In genomic region chr22:36306227-36306626, GRCh38 we compare ENCODE assay signal across 29 cellular contexts. TPM values are rescaled to one million over a fixed set of nuclear protein-coding genes. Genes with fewer than 3 reads are reported as not detected.
DNase-seq lines count a peak whose midpoint lies in the region; ATAC-seq and TF ChIP-seq lines count a peak whose summit lies in the region.
"Had no signal": no experiment of that assay in that cellular context is flagged by ENCODE, and none has a peak within 500 bp of the region (broad histone marks: within the 10 kb centered on the region; RNA-seq: fewer than 3 reads in every experiment).

No MANE protein-coding gene starts in this region.

- H3K27me3 Mint-ChIP-seq in CD14-positive monocyte (ENCODE audit: low read depth in 3 of 3), result no peaks in the 10 kb centered on the region
- no peaks in the 10 kb centered on the region for H3K27me3 Mint-ChIP-seq in chondrocyte (ENCODE audit: low read depth)
- H3K27me3 Mint-ChIP-seq: naive B cell had no signal

- H3K4me3 Mint-ChIP-seq in CD14-positive monocyte (no peak overlapping the region), chondrocyte (ENCODE audit: unreplicated experiment) (no peak overlapping the region)
- H3K4me3 Mint-ChIP-seq: activated naive CD4-positive, alpha-beta T cell treated with anti-CD3 and anti-CD28 coated beads for 36 hours; mesothelial cell of epicardium; T-helper 1 cell treated with Interleukin-12 subunit alpha and Interleukin-12 subunit beta and Interleukin-4 antibody, amounts not matched to agents 30 μg/mL and 1 μg/mL, for 36 hours had no signal

- H3K36me3 ChIP-seq in rectal smooth muscle tissue (ENCODE audit: control insufficient read depth, insufficient read depth, low read length), result peaks cover 84% of the 10 kb centered on the region

- H3K9me3 Mint-ChIP-seq in CD14-positive monocyte (peaks cover 0 to 2% (median 0%) of the 10 kb centered on the region in 7 donors), chondrocyte (ENCODE audit: low read depth) (no peaks in the 10 kb centered on the region)
- H3K9me3 Mint-ChIP-seq: activated naive CD4-positive, alpha-beta T cell treated with anti-CD3 and anti-CD28 coated beads for 36 hours; mesothelial cell of epicardium; naive B cell; T-helper 1 cell treated with Interleukin-12 subunit alpha and Interleukin-12 subunit beta and Interleukin-4 antibody, amounts not matched to agents 30 μg/mL and 1 μg/mL, for 36 hours had no signal

- H3K4me3 ChIP-seq in rectal smooth muscle tissue (ENCODE audit: low read length) (no peak overlapping the region), foreskin fibroblast (ENCODE audit: low read depth in 1 of 2, low read length in 2 of 2) (no peak overlapping the region)
- H3K4me3 ChIP-seq: psoas muscle had no signal

- H3K4me1 Mint-ChIP-seq in CD14-positive monocyte, result no peaks in the 10 kb centered on the region
- H3K4me1 Mint-ChIP-seq in chondrocyte (ENCODE audit: low read depth), result peaks cover 23% of the 10 kb centered on the region
- H3K4me1 Mint-ChIP-seq: mesothelial cell of epicardium had no signal

- DNase-seq in CD14-positive monocyte (ENCODE audit: low spot score), result no peak
- no peak for DNase-seq in chondrocyte (ENCODE audit: low spot score)
- DNase-seq in left colon, result no peak
- no peak for DNase-seq in foreskin fibroblast
- no peak for DNase-seq in stimulated activated CD4-positive, alpha-beta T cell treated with anti-CD3 and anti-CD28 coated beads, Interleukin-2, amount 100 ng/mL, for 48 hours
- no peak for DNase-seq in putamen (ENCODE audit: low spot score)
- DNase-seq: ACHN; activated CD4-positive, alpha-beta T cell treated with anti-CD3 and anti-CD28 coated beads, Interleukin-2, amount 50 U/mL, for 48 hours; activated naive CD4-positive, alpha-beta T cell treated with anti-CD3 and anti-CD28 coated beads for 36 hours; BE2C; brain microvascular endothelial cell; H7; naive B cell; NCI-H1417; NCI-H2029; NCI-H526; NK-92 treated with Interleukin-12 subunit alpha and Interleukin-12 subunit beta, amount 100 ng/mL, for 24 hours; nucleus accumbens; psoas muscle; stimulated activated naive CD8-positive, alpha-beta T cell treated with anti-CD3 and anti-CD28 coated beads, Interleukin-15, Interleukin-2, amounts not matched to agents 100 U/mL and 50 U/mL, for 24 hours had no signal

- no peaks in the 10 kb centered on the region for H3K27me3 ChIP-seq in rectal smooth muscle tissue (ENCODE audit: control insufficient read depth, insufficient read depth, low read length)
- H3K27me3 ChIP-seq: BE2C, brain microvascular endothelial cell had no signal

- no peak for TF ChIP-seq CTCF in CD14-positive monocyte (IDR thresholded peaks at IDR 0.05)
- TF ChIP-seq CTCF in chondrocyte (IDR thresholded peaks at IDR 0.05), result no peak
- TF ChIP-seq CTCF in foreskin fibroblast (IDR thresholded peaks at IDR 0.05; ENCODE audit: low read depth, low read length), result no peak

- peak overlapping the region; percentile 62 for H3K27ac ChIP-seq in rectal smooth muscle tissue (ENCODE audit: low read depth, low read length)
- H3K27ac ChIP-seq: brain microvascular endothelial cell, KMS-11, psoas muscle had no signal

- peak overlapping the region in 4 of 7 donors; percentile 12 to 65 (median 58) for H3K27ac Mint-ChIP-seq in CD14-positive monocyte
- peak overlapping the region; percentile 22 for H3K27ac Mint-ChIP-seq in chondrocyte (ENCODE audit: unreplicated experiment)
- H3K27ac Mint-ChIP-seq: activated naive CD4-positive, alpha-beta T cell treated with anti-CD3 and anti-CD28 coated beads for 36 hours; T-helper 1 cell treated with Interleukin-12 subunit alpha and Interleukin-12 subunit beta and Interleukin-4 antibody, amounts not matched to agents 30 μg/mL and 1 μg/mL, for 36 hours had no signal

- intact Hi-C loops in CD14-positive monocyte (cut with micrococcal nuclease), result no loop called here
- intact Hi-C loops in left colon (cut with DNase I, micrococcal nuclease), result no loop called here

- no peak for ATAC-seq in left colon
- ATAC-seq: activated CD4-positive, CD25-positive, alpha-beta regulatory T cell treated with anti-CD3 and anti-CD28 coated beads, Interleukin-2, amount 50 U/mL, for 24 hours; left lobe of liver; psoas muscle; Right ventricle myocardium inferior; SK-N-SH treated with all-trans-retinoic acid at 6 μM for 48 hours; stimulated activated naive CD8-positive, alpha-beta T cell treated with anti-CD3 and anti-CD28 coated beads, Interleukin-15, Interleukin-2, amounts not matched to agents 100 U/mL and 50 U/mL, for 24 hours had no signal

- peaks cover 14% of the 10 kb centered on the region for H3K4me1 ChIP-seq in rectal smooth muscle tissue (ENCODE audit: control insufficient read depth, insufficient read depth, low read length)
- H3K4me1 ChIP-seq: BE2C, psoas muscle had no signal

- H3K36me3 Mint-ChIP-seq in CD14-positive monocyte (peaks cover 84 to 100% of the 10 kb centered on the region in 2 donors), chondrocyte (ENCODE audit: low read depth) (peaks cover 60% of the 10 kb centered on the region)

- no peak overlapping the region for H3K9ac ChIP-seq in rectal smooth muscle tissue (ENCODE audit: low read length)
- H3K9ac ChIP-seq: KMS-11 had no signal

TF ChIP-seq in PFSK-1, 5 proteins besides CTCF, POLR2A, EP300 and RAD21:
- TF ChIP-seq POLR2AphosphoS5 (IDR thresholded peaks at IDR 0.05; ENCODE audit: low read depth, low read length) (0 out of 2 replicates have a peak, but pooled peaks have one; percentile 33), FOXP2 (optimal IDR thresholded peaks at IDR 0.05; ENCODE audit: borderline replicate concordance, extremely low read depth, extremely low read length, insufficient read depth) (no peak)
TF ChIP-seq in PFSK-1: peak in this region for 1.

RNA-seq across cellular contexts. Expression of gene APOL1, which starts 53.3 kb away (rescaled TPM):
- 1 to 10 TPM; 3.4 to 6.1 TPM for polyA plus RNA-seq in CD14-positive monocyte
- 0.24 TPM for polyA plus RNA-seq in PFSK-1 (2012; ENCODE audit: insufficient read length, low read depth)
- total RNA-seq in chondrocyte (16.7 to 38.4 TPM (median 16.9 TPM) in 3 replicates), left colon (10 to 100 TPM; 23.3 to 38.2 TPM)
- total RNA-seq: H7 had no signal
